10 cellular contexts compared by ENCODE assay signal in the genomic region with DNA sequence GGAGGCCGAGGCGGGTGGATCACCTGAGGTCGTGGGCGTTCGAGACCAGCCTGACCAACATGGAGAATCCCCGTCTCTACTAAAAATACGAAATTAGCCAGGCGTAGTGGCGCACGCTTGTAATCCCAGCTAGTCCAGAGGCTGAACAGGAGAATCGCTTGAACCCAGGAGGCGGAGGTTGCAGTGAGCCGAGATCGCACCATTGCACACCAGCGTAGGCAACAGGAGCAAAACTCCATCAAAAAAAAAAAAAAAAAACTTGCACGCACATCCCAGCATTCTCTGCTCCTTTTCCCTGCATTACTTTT. TPM values are rescaled to one million over a fixed set of nuclear protein-coding genes. Genes with fewer than 3 reads are reported as not detected.
DNase-seq lines count a peak whose midpoint lies in the region; ATAC-seq and TF ChIP-seq lines count a peak whose summit lies in the region.
"Had no signal": no experiment of that assay in that cellular context is flagged by ENCODE, and none has a peak within 500 bp of the region (broad histone marks: within the 10 kb centered on the region; RNA-seq: fewer than 3 reads in every experiment).

No MANE protein-coding gene starts in this region.

- CTCF ChIA-PET in CD4-positive, alpha-beta T cell (lab: Charles Lee): interaction anchor here (3.3 kb wide), 1 partner anchor 10 kb away, joined by 33 read pairs; a partner anchor contains a TSS

- H3K27ac Mint-ChIP-seq in CD4-positive, alpha-beta T cell: no peak overlapping the region
- H3K27ac Mint-ChIP-seq in endothelial cell (ENCODE audit: unreplicated experiment): no peak overlapping the region

- no peak overlapping the region for H3K27ac ChIP-seq in CD4-positive, alpha-beta T cell (ENCODE audit: low read depth, low read length)
- no peak overlapping the region for H3K27ac ChIP-seq in OCI-LY3 (ENCODE audit: low read length)
- H3K27ac ChIP-seq: WERI-Rb-1 had no signal

- no peaks in the 10 kb centered on the region for H3K9me3 Mint-ChIP-seq in CD4-positive, alpha-beta T cell
- H3K9me3 Mint-ChIP-seq in endothelial cell (ENCODE audit: unreplicated experiment): no peaks in the 10 kb centered on the region
- H3K9me3 Mint-ChIP-seq: IgD-negative memory B cell had no signal

- no peak for TF ChIP-seq CTCF in CD4-positive, alpha-beta T cell (IDR thresholded peaks at IDR 0.05)
- TF ChIP-seq CTCF in OCI-LY3 (IDR thresholded peaks at IDR 0.05; ENCODE audit: low read depth, low read length) (no peak), endothelial cell (IDR thresholded peaks at IDR 0.05; ENCODE audit: unreplicated experiment) (no peak)

- H4K20me1 ChIP-seq in OCI-LY3 (ENCODE audit: insufficient read depth, low read length): no peaks in the 10 kb centered on the region

- intact Hi-C loops in CD4-positive, alpha-beta T cell (cut with DNase I, micrococcal nuclease): loop anchor here in 1 of 2 experiments (5.0 to 10.0 kb wide), 2 partner anchors 140 to 493 kb away; a partner anchor contains a TSS

- peak overlapping the region; percentile 74 for H3K4me3 Mint-ChIP-seq in CD4-positive, alpha-beta T cell
- peak overlapping the region; percentile 81 for H3K4me3 Mint-ChIP-seq in endothelial cell (ENCODE audit: unreplicated experiment)

- H3K4me1 ChIP-seq in OCI-LY3 (ENCODE audit: low read length): no peaks in the 10 kb centered on the region
- peaks cover 50% of the 10 kb centered on the region for H3K4me1 ChIP-seq in skeletal muscle satellite cell (ENCODE audit: control insufficient read depth, insufficient read depth, low read length)

- H2AFZ ChIP-seq in OCI-LY3 (ENCODE audit: low read depth, low read length): no peak overlapping the region

- DNase-seq in CD4-positive, alpha-beta T cell: no peak
- DNase-seq in endothelial cell (ENCODE audit: low spot score): no peak
- DNase-seq in nucleus accumbens (lab: John Stamatoyannopoulos, UW): no peak
- no peak for DNase-seq in SHP77 treated with DMSO at 0.1 percent for 48 hours (lab: John Stamatoyannopoulos, UW)

- peaks cover 5% of the 10 kb centered on the region for H3K36me3 Mint-ChIP-seq in CD4-positive, alpha-beta T cell (ENCODE audit: low read depth)
- H3K36me3 Mint-ChIP-seq in endothelial cell (ENCODE audit: low read depth, unreplicated experiment): peaks cover 3% of the 10 kb centered on the region
- H3K36me3 Mint-ChIP-seq: IgD-negative memory B cell had no signal

- POLR2A ChIA-PET in CD4-positive, alpha-beta T cell (lab: Charles Lee): interaction anchor here (0.6 to 3.8 kb wide), 4 partner anchors 10 to 135 kb away, joined by 3 to 44 read pairs (median 4); a partner anchor contains a TSS

- no peaks in the 10 kb centered on the region for H3K9me3 ChIP-seq in CD4-positive, alpha-beta T cell (ENCODE audit: control insufficient read depth, low read length)
- no peaks in the 10 kb centered on the region for H3K9me3 ChIP-seq in OCI-LY3 (ENCODE audit: insufficient read depth, low read length)
- H3K9me3 ChIP-seq in skeletal muscle satellite cell (replicated peaks; ENCODE audit: low read length): no peaks in the 10 kb centered on the region

- H3K36me3 ChIP-seq in OCI-LY3 (replicated peaks; ENCODE audit: low read depth, low read length): no peaks in the 10 kb centered on the region
- H3K36me3 ChIP-seq in skeletal muscle satellite cell (ENCODE audit: insufficient read depth, low read length): no peaks in the 10 kb centered on the region
- H3K36me3 ChIP-seq: WERI-Rb-1 had no signal

- peaks cover 26% of the 10 kb centered on the region for H3K4me1 Mint-ChIP-seq in CD4-positive, alpha-beta T cell (ENCODE audit: low read depth)
- H3K4me1 Mint-ChIP-seq in endothelial cell (ENCODE audit: unreplicated experiment): peaks cover 9% of the 10 kb centered on the region

- no peak overlapping the region for H3K9ac ChIP-seq in OCI-LY3 (ENCODE audit: low read length)
- peak overlapping the region; percentile 96 for H3K9ac ChIP-seq in skeletal muscle satellite cell (ENCODE audit: low read depth, low read length)

- H3K4me3 ChIP-seq in OCI-LY3 (ENCODE audit: low read length) (no peak overlapping the region), skeletal muscle satellite cell (ENCODE audit: low read length) (no peak overlapping the region)

- no peaks in the 10 kb centered on the region for H3K27me3 ChIP-seq in CD4-positive, alpha-beta T cell (ENCODE audit: control insufficient read depth, insufficient read depth, low read length)
- H3K27me3 ChIP-seq in OCI-LY3 (ENCODE audit: low read depth, low read length) (peaks cover 6% of the 10 kb centered on the region; the same call in 1 of the 2 replicates), skeletal muscle satellite cell (ENCODE audit: control insufficient read depth, insufficient read depth, low read length) (no peaks in the 10 kb centered on the region)

- no peak for ATAC-seq in CD4-positive, alpha-beta T cell (ENCODE audit: poor library complexity)
- no peak for ATAC-seq in GM19455 (IDR thresholded peaks at IDR 0.05; ENCODE audit: unreplicated experiment)
- ATAC-seq in HG02678 (IDR thresholded peaks at IDR 0.05; ENCODE audit: unreplicated experiment): no peak

- peaks cover 5% of the 10 kb centered on the region; the same call in 1 of the 2 replicates for H3K79me2 ChIP-seq in OCI-LY3 (ENCODE audit: low read length)

- H3K27me3 Mint-ChIP-seq in CD4-positive, alpha-beta T cell: no peaks in the 10 kb centered on the region
- H3K27me3 Mint-ChIP-seq in endothelial cell (ENCODE audit: unreplicated experiment): peaks cover 3% of the 10 kb centered on the region
- H3K27me3 Mint-ChIP-seq: IgD-negative memory B cell had no signal

- 0 out of 2 replicates have a peak overlapping the region, but pooled peaks have one; percentile 21 for H3K4me2 ChIP-seq in OCI-LY3 (ENCODE audit: low read length)
- H3K4me2 ChIP-seq in skeletal muscle satellite cell (ENCODE audit: low read length): peak overlapping the region; percentile 82

RNA-seq across cellular contexts. Expression of a gene that starts 0.9 kb away (rescaled TPM):
- 10 to 100 TPM; 14.5 to 16.5 TPM for total RNA-seq in CD4-positive, alpha-beta T cell
- total RNA-seq in endothelial cell (ENCODE audit: unreplicated experiment): 35.6 TPM
- 119 and 152 TPM in 2 replicates for total RNA-seq in skeletal muscle satellite cell (2012; rRNA removed)

RNA-seq across cellular contexts. Expression of a gene that starts 9.2 kb away (rescaled TPM):
- total RNA-seq in CD4-positive, alpha-beta T cell: 10 to 100 TPM; 16.4 to 17.6 TPM
- 103 TPM for total RNA-seq in endothelial cell (ENCODE audit: unreplicated experiment)
- total RNA-seq in skeletal muscle satellite cell (2012; rRNA removed): 57.9 and 63.1 TPM in 2 replicates

RNA-seq across cellular contexts. Expression of a gene that starts 57.9 kb away (rescaled TPM):
- total RNA-seq in CD4-positive, alpha-beta T cell: 1 to 10 TPM; 2.4 to 3.6 TPM
- total RNA-seq in endothelial cell (ENCODE audit: unreplicated experiment): 14.1 TPM
- 10.3 and 11.7 TPM in 2 replicates for total RNA-seq in skeletal muscle satellite cell (2012; rRNA removed)
